ENCODE assay signal across 1 cellular context in genomic region chr4:86497980-86498379, GRCh38.
TF ChIP-seq lines count a peak whose summit lies in the region.

No MANE protein-coding gene starts in this region.

TF ChIP-seq in HCT116, 20 proteins besides CTCF, POLR2A, EP300 and RAD21 (continued from another document):
- TF ChIP-seq REST (IDR thresholded peaks at IDR 0.05; ENCODE audit: low read depth) (no peak), EZH2phosphoT487 (IDR thresholded peaks at IDR 0.05; ENCODE audit: borderline replicate concordance) (no peak)
